20 cellular contexts compared by ENCODE assay signal in the genomic region with DNA sequence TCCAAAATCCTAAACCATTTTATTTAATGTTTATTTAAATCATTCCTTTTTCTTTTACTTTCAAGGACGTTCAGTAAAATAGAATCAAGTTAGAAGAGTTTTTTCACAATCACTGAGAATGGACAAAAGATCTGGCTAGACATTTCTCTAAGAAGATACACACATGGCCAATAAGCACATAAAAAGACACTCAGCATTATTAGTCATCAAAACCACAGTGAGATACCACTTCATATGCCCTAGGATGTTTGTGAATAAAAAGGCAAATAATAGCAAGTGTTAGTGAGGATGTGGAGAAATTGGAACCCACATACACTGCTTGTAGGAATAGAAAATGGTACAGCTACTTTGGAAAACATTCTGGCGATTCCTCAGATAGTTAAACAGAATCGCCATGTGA.
DNase-seq lines count a peak whose midpoint lies in the region; ATAC-seq, FAIRE-seq and TF ChIP-seq lines count a peak whose summit lies in the region.
"Had no signal": no experiment of that assay in that cellular context is flagged by ENCODE, and none has a peak within 500 bp of the region (broad histone marks: within the 10 kb centered on the region; RNA-seq: fewer than 3 reads in every experiment).

No MANE protein-coding gene starts in this region.

- H3K27me3 Mint-ChIP-seq in HFFc6 (ENCODE audit: insufficient read depth) (no peaks in the 10 kb centered on the region), astrocyte (ENCODE audit: low read depth, unreplicated experiment) (no peaks in the 10 kb centered on the region), CD14-positive monocyte (ENCODE audit: low read depth in 3 of 3) (no peaks in the 10 kb centered on the region)
- H3K27me3 Mint-ChIP-seq: activated naive CD8-positive, alpha-beta T cell treated with anti-CD3 and anti-CD28 coated beads, Interleukin-2, amount 10 ng/mL, durations not matched to agents 7 days and 5 days; central memory CD8-positive, alpha-beta T cell had no signal

- H3K4me1 ChIP-seq in astrocyte (ENCODE audit: insufficient read depth, low read length) (peaks cover 4% of the 10 kb centered on the region), keratinocyte (ENCODE audit: control insufficient read depth, extremely low read depth, insufficient read depth, low read length) (peaks cover 22% of the 10 kb centered on the region), BE2C (no peaks in the 10 kb centered on the region)
- H3K4me1 ChIP-seq: neural progenitor cell, testis had no signal

- no peaks in the 10 kb centered on the region for H3K9me3 ChIP-seq in astrocyte (ENCODE audit: insufficient read depth, low read depth, low read length)
- no peaks in the 10 kb centered on the region for H3K9me3 ChIP-seq in keratinocyte (ENCODE audit: control insufficient read depth, low read depth, low read length)
- no peaks in the 10 kb centered on the region for H3K9me3 ChIP-seq in BE2C
- H3K9me3 ChIP-seq: SJSA1, testis had no signal

- peak overlapping the region; percentile 51 for H3K27ac Mint-ChIP-seq in HFFc6
- H3K27ac Mint-ChIP-seq in astrocyte (ENCODE audit: unreplicated experiment) = no peak overlapping the region
- no peak overlapping the region for H3K27ac Mint-ChIP-seq in CD14-positive monocyte
- H3K27ac Mint-ChIP-seq: activated naive CD8-positive, alpha-beta T cell treated with anti-CD3 and anti-CD28 coated beads, Interleukin-2, amount 10 ng/mL, durations not matched to agents 7 days and 5 days; neural progenitor cell had no signal

- DNase-seq in ELR (ENCODE audit: low read depth) = peak; percentile 80
- DNase-seq in HFFc6 = peak; percentile 74
- peak; percentile 63 for DNase-seq in astrocyte (ENCODE audit: low read depth)
- DNase-seq in keratinocyte (ENCODE audit: low read depth, low spot score) = no peak
- no peak for DNase-seq in CD14-positive monocyte (ENCODE audit: low spot score)
- DNase-seq in GM13976 (ENCODE audit: low spot score) = no peak
- DNase-seq in BE2C = no peak
- DNase-seq: activated naive CD8-positive, alpha-beta T cell treated with anti-CD3 and anti-CD28 coated beads, Interleukin-2, amount 10 ng/mL, durations not matched to agents 7 days and 5 days; activated T-cell treated with anti-CD3 and anti-CD28 coated beads, Interleukin-2, amount 50 U/mL, for 1 hour; C1 segment of cervical spinal cord; mesendoderm; NCI-H1694; NCI-H510A; stimulated activated CD4-positive, alpha-beta T cell treated with anti-CD3 and anti-CD28 coated beads, Interleukin-1b, Interleukin-23, amount 100 ng/mL, for 48 hours; T-helper 9 cell; testis had no signal

- ATAC-seq in HG02840 (IDR thresholded peaks at IDR 0.05; ENCODE audit: low FRiP score, unreplicated experiment) = no peak

- no peaks in the 10 kb centered on the region for H3K27me3 ChIP-seq in astrocyte (ENCODE audit: insufficient read depth, low read length)
- no peaks in the 10 kb centered on the region for H3K27me3 ChIP-seq in keratinocyte (ENCODE audit: control insufficient read depth, extremely low read depth, insufficient read depth, low read length)
- H3K27me3 ChIP-seq in BE2C = no peaks in the 10 kb centered on the region
- H3K27me3 ChIP-seq: neural progenitor cell, SJSA1, testis had no signal

- intact Hi-C loops in CD14-positive monocyte (cut with micrococcal nuclease) = no loop called here

- H3K4me3 ChIP-seq in astrocyte (ENCODE audit: insufficient read depth, low read depth, low read length) = no peak overlapping the region
- no peak overlapping the region for H3K4me3 ChIP-seq in keratinocyte (ENCODE audit: control insufficient read depth in 2 of 3, extremely low read depth in 1 of 3, insufficient read depth in 2 of 3, low read depth in 1 of 3, low read length in 3 of 3)
- no peak overlapping the region for H3K4me3 ChIP-seq in BE2C (ENCODE audit: low read depth, low read length)
- H3K4me3 ChIP-seq: neural progenitor cell, SJSA1, testis had no signal

- H4K20me1 ChIP-seq in astrocyte (ENCODE audit: insufficient read depth, low read length) = no peaks in the 10 kb centered on the region
- no peaks in the 10 kb centered on the region for H4K20me1 ChIP-seq in keratinocyte (ENCODE audit: control insufficient read depth, extremely low read depth, insufficient read depth, low read length)

- dilution Hi-C loops in keratinocyte (cut with MboI; ENCODE audit: extremely low pct_ligation_motif_present, low sequenced_read_pairs) = no loop called here

- H3K27ac ChIP-seq in astrocyte (ENCODE audit: low read depth, low read length) (no peak overlapping the region), keratinocyte (ENCODE audit: control insufficient read depth, insufficient read depth, low read length) (no peak overlapping the region)
- H3K27ac ChIP-seq: neural progenitor cell, SJSA1, testis had no signal

- H3K36me3 ChIP-seq in astrocyte (ENCODE audit: insufficient read depth, low read length) = no peaks in the 10 kb centered on the region
- H3K36me3 ChIP-seq in keratinocyte (ENCODE audit: control insufficient read depth in 2 of 2, extremely low read depth in 1 of 2, insufficient read depth in 2 of 2, low read length in 2 of 2) = peaks cover 0 to 3% of the 10 kb centered on the region in 2 experiments
- H3K36me3 ChIP-seq in BE2C = no peaks in the 10 kb centered on the region
- H3K36me3 ChIP-seq: neural progenitor cell had no signal

- H3K4me3 Mint-ChIP-seq in HFFc6 (peak overlapping the region; percentile 60; the same call in 1 of the 2 replicates), astrocyte (ENCODE audit: unreplicated experiment) (no peak overlapping the region), CD14-positive monocyte (no peak overlapping the region)
- H3K4me3 Mint-ChIP-seq: activated naive CD8-positive, alpha-beta T cell treated with anti-CD3 and anti-CD28 coated beads, Interleukin-2, amount 10 ng/mL, durations not matched to agents 7 days and 5 days; central memory CD8-positive, alpha-beta T cell; neural progenitor cell had no signal

- TF ChIP-seq CTCF in HFFc6 (IDR thresholded peaks at IDR 0.05) (no peak), astrocyte (IDR thresholded peaks at IDR 0.05; ENCODE audit: insufficient read depth, low read depth, low read length) (no peak), keratinocyte (optimal IDR thresholded peaks at IDR 0.05 in 1 of 3, IDR thresholded peaks at IDR 0.05 in 1 of 3, conservative IDR thresholded peaks at IDR 0.05 in 1 of 3; ENCODE audit: extremely low read depth in 1 of 3, insufficient read depth in 2 of 3, low read length in 3 of 3) (no peak), CD14-positive monocyte (IDR thresholded peaks at IDR 0.05) (no peak), GM13976 (IDR thresholded peaks at IDR 0.05; ENCODE audit: borderline replicate concordance, control extremely low read depth, extremely low read depth, insufficient read depth, missing control alignments) (no peak), BE2C (IDR thresholded peaks at IDR 0.05; ENCODE audit: low read depth, low read length) (no peak)

- H3K4me2 ChIP-seq in astrocyte (ENCODE audit: low read length) = no peak overlapping the region
- no peak overlapping the region for H3K4me2 ChIP-seq in keratinocyte (ENCODE audit: control insufficient read depth, extremely low read depth, insufficient read depth, low read depth, low read length)
- H3K4me2 ChIP-seq: neural progenitor cell had no signal

- H2AFZ ChIP-seq in astrocyte (ENCODE audit: low read depth, low read length) = no peak overlapping the region
- H2AFZ ChIP-seq in keratinocyte (ENCODE audit: control insufficient read depth, low read length) = no peak overlapping the region
- H2AFZ ChIP-seq: neural progenitor cell had no signal

- H3K9me1 ChIP-seq in keratinocyte (ENCODE audit: control insufficient read depth, extremely low read depth, insufficient read depth, low read length) = no peaks in the 10 kb centered on the region

- H3K4me1 Mint-ChIP-seq in HFFc6 (ENCODE audit: low read depth) (peaks cover 88% of the 10 kb centered on the region), astrocyte (ENCODE audit: low read depth, unreplicated experiment) (peaks cover 13% of the 10 kb centered on the region), CD14-positive monocyte (no peaks in the 10 kb centered on the region)
- H3K4me1 Mint-ChIP-seq: neural progenitor cell had no signal

- H3K9me3 Mint-ChIP-seq in HFFc6 (peaks cover 4% of the 10 kb centered on the region; the same call in 1 of the 2 replicates), astrocyte (ENCODE audit: unreplicated experiment) (no peaks in the 10 kb centered on the region), CD14-positive monocyte (peaks cover 0 to 1% (median 0%) of the 10 kb centered on the region in 7 donors)
- H3K9me3 Mint-ChIP-seq: activated naive CD8-positive, alpha-beta T cell treated with anti-CD3 and anti-CD28 coated beads, Interleukin-2, amount 10 ng/mL, durations not matched to agents 7 days and 5 days; central memory CD8-positive, alpha-beta T cell; neural progenitor cell had no signal

- H3K36me3 Mint-ChIP-seq in HFFc6 (ENCODE audit: low read depth) = peaks cover 31% of the 10 kb centered on the region
- H3K36me3 Mint-ChIP-seq in astrocyte (ENCODE audit: low read depth, unreplicated experiment) = no peaks in the 10 kb centered on the region
- H3K36me3 Mint-ChIP-seq in CD14-positive monocyte = peaks cover 25 to 42% of the 10 kb centered on the region in 2 donors

- in situ Hi-C loops in GM13976 (cut with MboI; ENCODE audit: low sequenced_read_pairs, unreplicated experiment) = no loop called here

- no peaks in the 10 kb centered on the region for H3K79me2 ChIP-seq in astrocyte (ENCODE audit: insufficient read depth, low read length)
- H3K79me2 ChIP-seq in keratinocyte (ENCODE audit: control insufficient read depth, insufficient read depth, low read length) = no peaks in the 10 kb centered on the region

- H3K9ac ChIP-seq in astrocyte (ENCODE audit: low read length) (no peak overlapping the region), keratinocyte (ENCODE audit: control insufficient read depth, extremely low read depth, insufficient read depth, low read length) (no peak overlapping the region)
- H3K9ac ChIP-seq: neural progenitor cell had no signal

- FAIRE-seq in astrocyte (lab: Jason Lieb, UNC) (peak; percentile 13), keratinocyte (lab: Jason Lieb, UNC) (peak; percentile 56)

Comparison
In these comparisons a context has a peak if more than half of its experiments do, and no peak if none do; other contexts are left out.
1. DNase-seq: peak in ELR (single experiment), HFFc6 (single experiment) and astrocyte (single experiment); none in keratinocyte (single experiment), CD14-positive monocyte (single experiment), GM13976 (single experiment) and BE2C (single experiment).